28 cellular contexts compared by ENCODE assay signal in the genomic region with DNA sequence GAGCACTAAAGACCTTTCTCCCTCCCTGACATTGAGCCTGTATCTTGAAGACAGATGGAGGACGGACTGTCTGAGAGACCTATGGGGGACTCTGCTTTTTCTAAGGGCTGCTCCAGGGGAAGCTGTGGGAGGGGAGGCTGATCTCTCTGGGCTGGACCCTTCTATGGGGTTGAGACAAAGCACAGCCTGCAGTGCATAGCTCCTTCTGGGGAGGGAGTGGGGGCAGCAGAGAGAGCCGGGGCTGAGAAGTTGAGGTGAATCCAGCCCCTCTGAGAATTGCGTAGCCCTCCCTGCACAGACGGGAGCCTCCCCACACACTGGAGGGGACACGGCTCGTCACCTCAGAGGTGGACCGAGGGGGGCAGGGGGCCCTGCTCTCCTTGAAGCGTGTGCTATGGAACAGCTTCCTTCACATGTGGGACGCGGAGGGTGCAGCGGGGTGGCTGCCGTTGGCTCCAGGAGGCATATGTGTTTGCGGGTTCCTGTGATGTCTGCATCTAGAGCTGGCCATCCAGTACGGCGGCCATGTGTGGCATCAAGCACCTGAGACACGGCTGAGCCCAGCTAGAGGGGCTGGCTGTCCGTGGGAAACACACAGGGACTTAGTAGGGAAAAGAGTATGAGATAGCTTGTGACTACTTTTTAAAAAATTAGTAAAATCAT.
"Had no signal": no experiment of that assay in that cellular context is flagged by ENCODE, and none has a peak within 500 bp of the region (broad histone marks: within the 10 kb centered on the region; RNA-seq: fewer than 3 reads in every experiment).

No MANE protein-coding gene starts in this region.

- DNase-seq: activated B cell treated with CpG ODN at 0.5 μM for 24 hours; activated CD4-positive, alpha-beta T cell treated with anti-CD3 and anti-CD28 coated beads for 36 hours; activated CD4-positive, alpha-beta T cell treated with anti-CD3 and anti-CD28 coated beads, Interleukin-2, amount 50 U/mL, for 48 hours; activated CD8-positive, alpha-beta memory T cell treated with anti-CD3 and anti-CD28 coated beads, Interleukin-2, amount 50 U/mL, for 48 hours; activated naive CD4-positive, alpha-beta T cell treated with Interleukin-2 at 50 U/mL for 16 hours; activated naive CD8-positive, alpha-beta T cell treated with anti-CD3 and anti-CD28 coated beads for 36 hours; activated T-cell treated with anti-CD3 and anti-CD28 coated beads, Interleukin-2, amount 50 U/mL, for 48 hours; effector memory CD4-positive, alpha-beta T cell; head of caudate nucleus; hypothalamus; kidney; lower lobe of right lung; naive B cell; sigmoid colon; stimulated activated CD4-positive, alpha-beta T cell treated with anti-CD3 and anti-CD28 coated beads, Interleukin-15, amount 100 ng/mL, for 24 hours; T-helper 9 cell; transverse colon had no signal

- H3K4me2 ChIP-seq: smooth muscle cell had no signal

- FAIRE-seq: colon, endothelial cell of umbilical vein, frontal cortex, kidney had no signal

- H3K36me3 ChIP-seq: breast epithelium, esophagus muscularis mucosa, lower lobe of right lung, sigmoid colon, transverse colon, vagina had no signal

- H3K4me3 ChIP-seq: breast epithelium, esophagus muscularis mucosa, lower lobe of right lung, sigmoid colon, smooth muscle cell, transverse colon, vagina had no signal

- H3K4me1 ChIP-seq: breast epithelium, esophagus muscularis mucosa, lower lobe of right lung, sigmoid colon, transverse colon, vagina had no signal

- H3K27ac Mint-ChIP-seq: activated B cell treated with CpG ODN at 0.5 μM for 24 hours; activated CD4-positive, alpha-beta T cell treated with anti-CD3 and anti-CD28 coated beads for 36 hours; activated naive CD8-positive, alpha-beta T cell treated with anti-CD3 and anti-CD28 coated beads for 36 hours; naive B cell; stimulated activated memory B cell treated with anti-CD40 and anti-IgM and Interleukin-4, amounts not matched to agents 10 μg/mL and 1 μg/mL and 100 μg/mL, for 72 hours had no signal

- H3K9me3 ChIP-seq: lower lobe of right lung, vagina had no signal

- H3K27me3 ChIP-seq: breast epithelium, transverse colon, vagina had no signal

- H3K9me3 Mint-ChIP-seq: central memory CD8-positive, alpha-beta T cell had no signal

- H3K27me3 Mint-ChIP-seq: activated B cell treated with CpG ODN at 0.5 μM for 24 hours; activated naive CD8-positive, alpha-beta T cell treated with anti-CD3 and anti-CD28 coated beads for 36 hours; stimulated activated memory B cell treated with anti-CD40 and anti-IgM and Interleukin-4, amounts not matched to agents 10 μg/mL and 1 μg/mL and 100 μg/mL, for 72 hours had no signal

- H3K4me1 Mint-ChIP-seq: activated B cell treated with CpG ODN at 0.5 μM for 24 hours; activated CD4-positive, alpha-beta T cell treated with anti-CD3 and anti-CD28 coated beads for 36 hours; activated naive CD8-positive, alpha-beta T cell treated with anti-CD3 and anti-CD28 coated beads for 36 hours; central memory CD8-positive, alpha-beta T cell; naive B cell; neural crest cell; stimulated activated memory B cell treated with anti-CD40 and anti-IgM and Interleukin-4, amounts not matched to agents 10 μg/mL and 1 μg/mL and 100 μg/mL, for 72 hours had no signal

- H3K4me3 Mint-ChIP-seq: activated B cell treated with CpG ODN at 0.5 μM for 24 hours; activated CD4-positive, alpha-beta T cell treated with anti-CD3 and anti-CD28 coated beads for 36 hours; activated naive CD8-positive, alpha-beta T cell treated with anti-CD3 and anti-CD28 coated beads for 36 hours; central memory CD8-positive, alpha-beta T cell; naive B cell; neural crest cell; stimulated activated memory B cell treated with anti-CD40 and anti-IgM and Interleukin-4, amounts not matched to agents 10 μg/mL and 1 μg/mL and 100 μg/mL, for 72 hours had no signal

- H3K27ac ChIP-seq: breast epithelium, esophagus muscularis mucosa, lower lobe of right lung, sigmoid colon, transverse colon, vagina had no signal

- ATAC-seq: activated CD4-positive, alpha-beta T cell treated with anti-CD3 and anti-CD28 coated beads for 36 hours; left lobe of liver; lower lobe of right lung; stimulated activated memory B cell treated with anti-CD40 and anti-IgM and Interleukin-4, amounts not matched to agents 10 μg/mL and 1 μg/mL and 100 μg/mL, for 72 hours had no signal

- H3K36me3 Mint-ChIP-seq: activated naive CD8-positive, alpha-beta T cell treated with anti-CD3 and anti-CD28 coated beads for 36 hours; naive B cell; stimulated activated memory B cell treated with anti-CD40 and anti-IgM and Interleukin-4, amounts not matched to agents 10 μg/mL and 1 μg/mL and 100 μg/mL, for 72 hours had no signal
